30 cellular contexts compared by ENCODE assay signal in the genomic region with DNA sequence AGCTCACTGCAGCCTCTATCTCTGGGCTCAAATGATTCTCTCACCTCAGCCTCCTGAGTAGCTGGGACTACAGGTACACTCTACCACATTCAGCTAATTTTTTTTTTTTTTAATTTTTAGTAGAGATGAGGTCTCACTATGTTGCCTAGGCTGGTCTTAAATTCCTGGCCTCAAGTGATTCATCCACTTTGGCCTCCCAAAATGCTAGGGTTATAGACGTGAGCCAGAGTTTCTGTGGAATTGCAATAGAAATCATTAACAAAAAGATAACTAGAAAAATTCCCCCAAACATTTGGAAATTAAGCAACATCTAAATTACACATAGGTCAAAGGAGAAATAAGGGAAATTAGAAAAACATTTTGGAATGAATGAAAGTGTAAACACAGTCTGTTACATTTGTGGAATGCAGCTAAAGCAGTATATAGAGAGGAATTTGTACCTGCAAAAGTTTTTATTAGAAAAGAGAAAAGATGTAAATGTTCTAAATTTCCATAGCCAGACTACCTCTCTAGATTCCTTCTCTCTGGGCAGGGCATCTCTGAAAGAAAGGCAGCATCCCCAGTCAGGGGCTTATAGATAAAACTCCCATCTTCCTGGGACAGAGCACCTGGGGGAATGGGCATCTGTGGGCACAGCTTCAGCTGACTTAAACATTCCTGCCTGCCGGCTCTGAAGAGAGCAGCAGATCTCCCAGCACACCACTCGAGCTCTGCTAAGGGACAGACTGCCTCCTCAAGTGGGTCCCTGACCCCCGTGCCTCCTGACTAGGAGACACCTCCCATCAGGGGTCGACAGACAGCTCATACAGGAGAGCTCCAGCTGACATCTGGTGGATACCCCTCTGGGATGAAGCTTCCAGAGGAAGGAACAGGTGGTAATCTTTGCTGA.
"Had no signal": no experiment of that assay in that cellular context is flagged by ENCODE, and none has a peak within 500 bp of the region (broad histone marks: within the 10 kb centered on the region; RNA-seq: fewer than 3 reads in every experiment).

No MANE protein-coding gene starts in this region.

- H3K4me3 ChIP-seq: heart left ventricle, left lung, lung, neural progenitor cell, pancreas, prostate gland, sigmoid colon, spleen, testis, thyroid gland, transverse colon, upper lobe of left lung, vagina had no signal

- H3K27me3 ChIP-seq: heart left ventricle, left lung, neural progenitor cell, pancreas, sigmoid colon, spleen, testis, thyroid gland, transverse colon, upper lobe of left lung, vagina had no signal

- H3K36me3 Mint-ChIP-seq: stimulated activated effector memory CD8-positive, alpha-beta T cell treated with anti-CD3 and anti-CD28 coated beads, Interleukin-12 subunit alpha, Interleukin-12 subunit beta, amount 100 ng/mL, for 72 hours had no signal

- H3K4me1 ChIP-seq: heart left ventricle, left lung, neural progenitor cell, pancreas, prostate gland, sigmoid colon, spleen, testis, transverse colon, upper lobe of left lung, vagina had no signal

- H3K9me3 ChIP-seq: pancreas, prostate gland, sigmoid colon, testis, thyroid gland, transverse colon, upper lobe of left lung, vagina had no signal

- H3K4me1 Mint-ChIP-seq: mesothelial cell of epicardium; nephron progenitor cell; neural progenitor cell; stimulated activated naive CD8-positive, alpha-beta T cell treated with anti-CD3 and anti-CD28 coated beads, Interleukin-15, amount 100 ng/mL, for 72 hours had no signal

- H3K36me3 ChIP-seq: heart left ventricle, left lung, neural progenitor cell, pancreas, prostate gland, sigmoid colon, spleen, thyroid gland, transverse colon, upper lobe of left lung, vagina had no signal

- H3K4me3 Mint-ChIP-seq: immature natural killer cell; mesothelial cell of epicardium; naive B cell; natural killer cell; nephron progenitor cell; neural progenitor cell; stimulated activated effector memory CD8-positive, alpha-beta T cell treated with anti-CD3 and anti-CD28 coated beads, Interleukin-12 subunit alpha, Interleukin-12 subunit beta, amount 100 ng/mL, for 72 hours; stimulated activated naive CD8-positive, alpha-beta T cell treated with anti-CD3 and anti-CD28 coated beads, Interleukin-15, amount 100 ng/mL, for 72 hours had no signal

- H3K27ac ChIP-seq: heart left ventricle, left lung, neural progenitor cell, pancreas, prostate gland, sigmoid colon, spleen, testis, thyroid gland, transverse colon, upper lobe of left lung, vagina had no signal

- H3K27me3 Mint-ChIP-seq: naive B cell; stimulated activated naive CD8-positive, alpha-beta T cell treated with anti-CD3 and anti-CD28 coated beads, Interleukin-15, amount 100 ng/mL, for 72 hours had no signal

- H3K27ac Mint-ChIP-seq: immature natural killer cell; mesothelial cell of epicardium; naive B cell; natural killer cell; nephron progenitor cell; neural progenitor cell; stimulated activated effector memory CD8-positive, alpha-beta T cell treated with anti-CD3 and anti-CD28 coated beads, Interleukin-12 subunit alpha, Interleukin-12 subunit beta, amount 100 ng/mL, for 72 hours; stimulated activated naive CD8-positive, alpha-beta T cell treated with anti-CD3 and anti-CD28 coated beads, Interleukin-15, amount 100 ng/mL, for 72 hours had no signal

- H2AFZ ChIP-seq: neural progenitor cell had no signal

- H3K9ac ChIP-seq: neural progenitor cell had no signal

- ATAC-seq: heart left ventricle; left cardiac atrium; left lung; natural killer cell; pancreas; right cardiac atrium; stimulated activated effector memory CD8-positive, alpha-beta T cell treated with anti-CD3 and anti-CD28 coated beads, Interleukin-12 subunit alpha, Interleukin-12 subunit beta, amount 100 ng/mL, for 72 hours; stimulated activated naive CD8-positive, alpha-beta T cell treated with anti-CD3 and anti-CD28 coated beads, Interleukin-15, amount 100 ng/mL, for 72 hours had no signal

- DNase-seq: heart left ventricle; hypothalamus; immature natural killer cell; kidney; left cardiac atrium; left lung; mesendoderm; naive B cell; natural killer cell; nephron progenitor cell; pancreas; retina; right cardiac atrium; sigmoid colon; small intestine; spleen; stimulated activated CD4-positive, alpha-beta T cell treated with anti-CD3 and anti-CD28 coated beads, Interleukin-4, amount 100 ng/mL, for 24 hours; stimulated activated naive CD4-positive, alpha-beta T cell treated with Interleukin-2 at 50 U/mL for 16 hours; stimulated activated naive CD8-positive, alpha-beta T cell treated with anti-CD3 and anti-CD28 coated beads, Interleukin-15, amount 100 ng/mL, for 72 hours; substantia nigra; testis; thyroid gland; transverse colon; upper lobe of left lung had no signal

- H3K4me2 ChIP-seq: neural progenitor cell had no signal
